10 cellular contexts compared by ENCODE assay signal in genomic region chr6:156917213-156917612, GRCh38.
DNase-seq lines count a peak whose midpoint lies in the region; ATAC-seq and TF ChIP-seq lines count a peak whose summit lies in the region.
"Had no signal": no experiment of that assay in that cellular context is flagged by ENCODE, and none has a peak within 500 bp of the region (broad histone marks: within the 10 kb centered on the region; RNA-seq: fewer than 3 reads in every experiment).

No MANE protein-coding gene starts in this region.

- no peak for TF ChIP-seq CTCF in RWPE1 (conservative IDR thresholded peaks at IDR 0.05; ENCODE audit: low read depth)

- H3K27ac Mint-ChIP-seq in activated CD4-positive, alpha-beta memory T cell treated with anti-CD3 and anti-CD28 coated beads, Interleukin-2, amount 10 ng/mL, durations not matched to agents 7 days and 5 days: no peak overlapping the region

- ATAC-seq in GM18870 (IDR thresholded peaks at IDR 0.05; ENCODE audit: unreplicated experiment): peak; percentile 82
- peak; percentile 65 for ATAC-seq in HG02623 (IDR thresholded peaks at IDR 0.05; ENCODE audit: unreplicated experiment)

- no peaks in the 10 kb centered on the region for H3K9me3 Mint-ChIP-seq in activated CD4-positive, alpha-beta memory T cell treated with anti-CD3 and anti-CD28 coated beads, Interleukin-2, amount 10 ng/mL, durations not matched to agents 7 days and 5 days

- POLR2A ChIA-PET in activated CD4-positive, alpha-beta memory T cell treated with anti-CD3 and anti-CD28 coated beads, Interleukin-2, amount 10 ng/mL, durations not matched to agents 7 days and 5 days (lab: Charles Lee): no interaction called here
- POLR2A ChIA-PET in RWPE1 (lab: Yijun Ruan, JAX; ENCODE audit: low non-redundant PET): no interaction called here

- DNase-seq in NCI-H526 treated with DMSO at 0.1 percent for 48 hours (lab: John Stamatoyannopoulos, UW) (peak; percentile 28), renal cortical epithelial cell (ENCODE audit: low read depth) (peak; percentile 25), RPMI8226 (no peak), hippocampal formation (lab: John Stamatoyannopoulos, UW) (no peak), RWPE1 (ENCODE audit: low spot score) (no peak)
- no peak for DNase-seq in activated CD4-positive, alpha-beta memory T cell treated with anti-CD3 and anti-CD28 coated beads, Interleukin-2, amount 10 ng/mL, durations not matched to agents 7 days and 5 days
- DNase-seq: NCI-H1417 treated with DMSO at 0.1 percent for 48 hours had no signal

- H3K4me1 Mint-ChIP-seq in activated CD4-positive, alpha-beta memory T cell treated with anti-CD3 and anti-CD28 coated beads, Interleukin-2, amount 10 ng/mL, durations not matched to agents 7 days and 5 days: peaks cover 14% of the 10 kb centered on the region

- H3K27ac ChIP-seq in RWPE1: no peak overlapping the region
- H3K27ac ChIP-seq: neutrophil had no signal

- CTCF ChIA-PET in activated CD4-positive, alpha-beta memory T cell treated with anti-CD3 and anti-CD28 coated beads, Interleukin-2, amount 10 ng/mL, durations not matched to agents 7 days and 5 days (lab: Charles Lee): no interaction called here
- CTCF ChIA-PET in RWPE1 (lab: Yijun Ruan, JAX): no interaction called here

- H3K36me3 Mint-ChIP-seq in activated CD4-positive, alpha-beta memory T cell treated with anti-CD3 and anti-CD28 coated beads, Interleukin-2, amount 10 ng/mL, durations not matched to agents 7 days and 5 days (ENCODE audit: low read depth): peaks cover 10% of the 10 kb centered on the region

- no peaks in the 10 kb centered on the region for H3K27me3 Mint-ChIP-seq in activated CD4-positive, alpha-beta memory T cell treated with anti-CD3 and anti-CD28 coated beads, Interleukin-2, amount 10 ng/mL, durations not matched to agents 7 days and 5 days

- H3K4me3 Mint-ChIP-seq in activated CD4-positive, alpha-beta memory T cell treated with anti-CD3 and anti-CD28 coated beads, Interleukin-2, amount 10 ng/mL, durations not matched to agents 7 days and 5 days: no peak overlapping the region

Comparison
In these comparisons a context has a peak if more than half of its experiments do, and no peak if none do; other contexts are left out.
1. DNase-seq: peak in NCI-H526 treated with DMSO at 0.1 percent for 48 hours (single experiment) and renal cortical epithelial cell (single experiment); none in activated CD4-positive, alpha-beta memory T cell treated with anti-CD3 and anti-CD28 coated beads, Interleukin-2, amount 10 ng/mL, durations not matched to agents 7 days and 5 days (single experiment), RPMI8226 (single experiment), hippocampal formation (0 of 2) and RWPE1 (single experiment).